ENCODE assay signal across 18 cellular contexts in the genomic region with DNA sequence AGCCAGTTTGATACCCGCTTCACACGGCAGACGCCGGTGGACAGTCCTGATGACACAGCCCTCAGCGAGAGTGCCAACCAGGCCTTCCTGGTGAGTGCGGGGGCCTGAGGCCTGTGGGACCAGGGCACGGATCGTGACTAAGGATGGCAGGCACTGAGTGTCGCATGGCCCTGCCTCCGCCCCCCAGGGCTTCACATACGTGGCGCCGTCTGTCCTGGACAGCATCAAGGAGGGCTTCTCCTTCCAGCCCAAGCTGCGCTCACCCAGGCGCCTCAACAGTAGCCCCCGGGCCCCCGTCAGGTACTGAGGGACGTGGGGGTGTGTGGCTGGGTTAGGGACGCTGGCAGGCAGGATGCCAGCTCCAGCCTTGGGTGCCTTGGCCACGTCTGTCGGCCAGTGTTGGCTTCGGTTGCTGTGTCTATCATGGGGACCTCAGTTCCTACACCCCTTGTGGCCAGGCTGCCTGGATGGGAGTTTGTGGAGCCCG. TPM values are rescaled to one million over a fixed set of nuclear protein-coding genes. Genes with fewer than 3 reads are reported as not detected.
DNase-seq lines count a peak whose midpoint lies in the region; ATAC-seq, FAIRE-seq and TF ChIP-seq lines count a peak whose summit lies in the region.
"Had no signal": no experiment of that assay in that cellular context is flagged by ENCODE, and none has a peak within 500 bp of the region (broad histone marks: within the 10 kb centered on the region; RNA-seq: fewer than 3 reads in every experiment).

No MANE protein-coding gene starts in this region.

- H3K4me2 ChIP-seq in IMR-90 (ENCODE audit: low read depth, low read length) = no peak overlapping the region

- no peak for FAIRE-seq in small intestine (lab: Jason Lieb, UNC)
- FAIRE-seq: endothelial cell of umbilical vein had no signal

- no peak overlapping the region for H4K8ac ChIP-seq in IMR-90 (ENCODE audit: low read depth in 2 of 2, low read length in 2 of 2)

- H2AFZ ChIP-seq in IMR-90 (replicated peaks; ENCODE audit: low read length, poor library complexity) = no peak overlapping the region

- TF ChIP-seq CTCF in IMR-90 (conservative IDR thresholded peaks at IDR 0.05; ENCODE audit: low read depth, low read length) = no peak
- no peak for TF ChIP-seq CTCF in osteocyte (IDR thresholded peaks at IDR 0.05)

- intact Hi-C loops in activated CD4-positive, alpha-beta T cell treated with anti-CD3 and anti-CD28 coated beads for 36 hours (cut with DNase I, micrococcal nuclease) = no loop called here
- intact Hi-C loops in IMR-90 (cut with micrococcal nuclease) = no loop called here

- peaks cover 2 to 12% of the 10 kb centered on the region in 2 experiments for H3K79me1 ChIP-seq in IMR-90 (ENCODE audit: low read depth in 1 of 2, low read length in 2 of 2)

- peaks cover 1% of the 10 kb centered on the region; the same call in 1 of the 2 replicates for H3K9me1 ChIP-seq in IMR-90 (ENCODE audit: insufficient read depth, low read length)

- H3K27ac Mint-ChIP-seq in activated CD4-positive, alpha-beta T cell treated with anti-CD3 and anti-CD28 coated beads for 36 hours = peak overlapping the region; percentile 80
- H3K27ac Mint-ChIP-seq in activated T-helper 17 cell treated with anti-CD3 and anti-CD28 coated beads, Interleukin-2, amount 50 U/mL, for 72 hours = peak overlapping the region; percentile 66
- H3K27ac Mint-ChIP-seq in osteocyte (ENCODE audit: unreplicated experiment) = no peak overlapping the region

- H3K18ac ChIP-seq in IMR-90 (ENCODE audit: low read depth, low read length) = no peak overlapping the region

- H3K9ac ChIP-seq in IMR-90 (ENCODE audit: low read depth, low read length) = no peak overlapping the region

- H3K4me3 ChIP-seq in IMR-90 (ENCODE audit: insufficient read depth, low read depth, low read length) (no peak overlapping the region), small intestine (ENCODE audit: low read depth in 1 of 2, low read length in 2 of 2) (no peak overlapping the region)
- H3K4me3 ChIP-seq: cardiac muscle cell, upper lobe of right lung had no signal

- H2BK5ac ChIP-seq in IMR-90 (ENCODE audit: low read depth, low read length, poor library complexity, severe bottlenecking) = no peak overlapping the region

- no peak overlapping the region for H3K14ac ChIP-seq in IMR-90 (replicated peaks; ENCODE audit: low read depth, low read length)

- ATAC-seq in activated CD4-positive, alpha-beta T cell treated with anti-CD3 and anti-CD28 coated beads for 36 hours = no peak
- ATAC-seq in IMR-90 (ENCODE audit: low read depth) = no peak
- peak; percentile 33 for ATAC-seq in activated T-helper 17 cell treated with anti-CD3 and anti-CD28 coated beads, Interleukin-2, amount 50 U/mL, for 72 hours (replicated peaks)
- ATAC-seq in GM21515 (IDR thresholded peaks at IDR 0.05; ENCODE audit: unreplicated experiment) = no peak
- ATAC-seq in HG03571 (IDR thresholded peaks at IDR 0.05; ENCODE audit: unreplicated experiment) = no peak
- ATAC-seq: Panc1, upper lobe of right lung had no signal

- no peak overlapping the region for H2BK20ac ChIP-seq in IMR-90 (ENCODE audit: low read depth, low read length)

- peaks cover 47% of the 10 kb centered on the region for H3K36me3 ChIP-seq in IMR-90 (ENCODE audit: control insufficient read depth, insufficient read depth, low read length)
- peaks cover 11 to 13% of the 10 kb centered on the region in 2 donors for H3K36me3 ChIP-seq in small intestine (ENCODE audit: control insufficient read depth in 2 of 2, insufficient read depth in 2 of 2, low read length in 2 of 2)

- H2AK9ac ChIP-seq in IMR-90 (replicated peaks; ENCODE audit: low read depth, low read length, poor library complexity) = peak overlapping the region; percentile 61

- H3K27ac ChIP-seq in IMR-90 (ENCODE audit: insufficient read depth, low read length) (no peak overlapping the region), small intestine (ENCODE audit: low read depth in 1 of 2, low read length in 1 of 2) (peak overlapping the region; percentile 6 to 8)
- H3K27ac ChIP-seq: cardiac muscle cell, upper lobe of right lung had no signal

- H3K56ac ChIP-seq in IMR-90 (ENCODE audit: extremely low read depth, insufficient read depth, low read length) = no peak overlapping the region

- no peaks in the 10 kb centered on the region for H3K9me3 ChIP-seq in IMR-90 (ENCODE audit: control insufficient read depth, insufficient read depth, low read length)
- H3K9me3 ChIP-seq in small intestine (ENCODE audit: control insufficient read depth, low read depth) = no peaks in the 10 kb centered on the region
- H3K9me3 ChIP-seq: upper lobe of right lung had no signal

- no peak overlapping the region for H4K91ac ChIP-seq in IMR-90 (ENCODE audit: insufficient read depth, low read depth, low read length)

- dilution Hi-C loops in IMR-90 (cut with HindIII; ENCODE audit: low sequenced_read_pairs, unreplicated experiment) = no loop called here

- CTCF ChIA-PET in activated CD4-positive, alpha-beta T cell treated with anti-CD3 and anti-CD28 coated beads for 36 hours (lab: Charles Lee) = no interaction called here
- CTCF ChIA-PET in IMR-90 (lab: Yijun Ruan, JAX) = no interaction called here

- H2AK5ac ChIP-seq in IMR-90 (ENCODE audit: low read depth, low read length) = no peak overlapping the region

- no peak overlapping the region for H4K5ac ChIP-seq in IMR-90 (ENCODE audit: low read depth, low read length)

- in situ Hi-C loops in IMR-90 (cut with MboI; ENCODE audit: low sequenced_read_pairs) = no loop called here

- no peak for TF ChIP-seq POLR2A in IMR-90 (IDR thresholded peaks at IDR 0.05; ENCODE audit: low read depth, low read length)

- POLR2A ChIA-PET in activated CD4-positive, alpha-beta T cell treated with anti-CD3 and anti-CD28 coated beads for 36 hours (lab: Charles Lee) = interaction anchor here (0.7 kb wide), 1 partner anchor 19 kb away, joined by 3 read pairs; no protein-coding TSS in a partner anchor
- POLR2A ChIA-PET in IMR-90 (lab: Charles Lee; ENCODE audit: unreplicated experiment) = no interaction called here

- H3K27me3 ChIP-seq in IMR-90 (ENCODE audit: control insufficient read depth, insufficient read depth, low read length) (no peaks in the 10 kb centered on the region), small intestine (ENCODE audit: control insufficient read depth in 2 of 2, insufficient read depth in 2 of 2, low read length in 2 of 2) (no peaks in the 10 kb centered on the region)
- H3K27me3 ChIP-seq: cardiac muscle cell, upper lobe of right lung had no signal

- no peak for TF ChIP-seq RAD21 in IMR-90 (IDR thresholded peaks at IDR 0.05; ENCODE audit: low read length)

- H2BK120ac ChIP-seq in IMR-90 (ENCODE audit: low read depth, low read length) = no peak overlapping the region

- no peak overlapping the region for H3K4ac ChIP-seq in IMR-90 (ENCODE audit: low read depth, low read length)

- DNase-seq in activated CD4-positive, alpha-beta T cell treated with anti-CD3 and anti-CD28 coated beads for 36 hours = peak; percentile 55
- DNase-seq in activated CD4-positive, alpha-beta T cell treated with anti-CD3 and anti-CD28 coated beads for 1 hour = no peak
- DNase-seq in IMR-90 (no peak), small intestine (no peak), osteocyte (ENCODE audit: extremely low spot score, unreplicated experiment) (no peak)
- DNase-seq: Calu3, kidney glomerular epithelial cell, NCI-H2171 treated with DMSO at 0.1 percent for 48 hours, upper lobe of right lung had no signal

- H4K20me1 ChIP-seq in IMR-90 (ENCODE audit: insufficient read depth, low read length) = no peaks in the 10 kb centered on the region; the same call in none of the 2 replicates

- H3K23ac ChIP-seq in IMR-90 (ENCODE audit: low read depth, low read length) = no peak overlapping the region

- WGBS in IMR-90 (ENCODE audit: extremely low coverage in 2 of 2, insufficient read length in 1 of 2), 2 experiments = 91% methylated on average over 7 of the region's 23 CpGs; no CpG with 5 or more reads in 1 of the 2 experiments
- 64 to 80% (median 78%) methylated on average over 23 of the region's 23 CpGs for WGBS in small intestine, 3 donors

- no peaks in the 10 kb centered on the region for H3K4me1 ChIP-seq in IMR-90 (ENCODE audit: control insufficient read depth, insufficient read depth, low read length)
- H3K4me1 ChIP-seq in small intestine (ENCODE audit: control insufficient read depth in 2 of 2, insufficient read depth in 1 of 2, low read depth in 1 of 2, low read length in 1 of 2) = peaks cover under 1% of the 10 kb centered on the region in 2 donors

- H3K27me3 Mint-ChIP-seq in activated CD4-positive, alpha-beta T cell treated with anti-CD3 and anti-CD28 coated beads for 36 hours = no peaks in the 10 kb centered on the region
- H3K27me3 Mint-ChIP-seq in activated T-helper 17 cell treated with anti-CD3 and anti-CD28 coated beads, Interleukin-2, amount 50 U/mL, for 72 hours = no peaks in the 10 kb centered on the region
- no peaks in the 10 kb centered on the region for H3K27me3 Mint-ChIP-seq in osteocyte (ENCODE audit: unreplicated experiment)

- no peak overlapping the region for H3K4me3 Mint-ChIP-seq in activated CD4-positive, alpha-beta T cell treated with anti-CD3 and anti-CD28 coated beads for 36 hours
- peak overlapping the region; percentile 95 for H3K4me3 Mint-ChIP-seq in activated T-helper 17 cell treated with anti-CD3 and anti-CD28 coated beads, Interleukin-2, amount 50 U/mL, for 72 hours
- no peak overlapping the region for H3K4me3 Mint-ChIP-seq in osteocyte (ENCODE audit: unreplicated experiment)

- peaks cover 55% of the 10 kb centered on the region for H3K4me1 Mint-ChIP-seq in activated CD4-positive, alpha-beta T cell treated with anti-CD3 and anti-CD28 coated beads for 36 hours
- H3K4me1 Mint-ChIP-seq in activated T-helper 17 cell treated with anti-CD3 and anti-CD28 coated beads, Interleukin-2, amount 50 U/mL, for 72 hours = peaks cover 7% of the 10 kb centered on the region
- peaks cover 14% of the 10 kb centered on the region for H3K4me1 Mint-ChIP-seq in osteocyte (ENCODE audit: unreplicated experiment)

- peaks cover 68% of the 10 kb centered on the region for H3K36me3 Mint-ChIP-seq in activated CD4-positive, alpha-beta T cell treated with anti-CD3 and anti-CD28 coated beads for 36 hours (ENCODE audit: low read depth)
- H3K36me3 Mint-ChIP-seq in activated T-helper 17 cell treated with anti-CD3 and anti-CD28 coated beads, Interleukin-2, amount 50 U/mL, for 72 hours (ENCODE audit: low read depth) = peaks cover 95% of the 10 kb centered on the region
- peaks cover 13% of the 10 kb centered on the region for H3K36me3 Mint-ChIP-seq in osteocyte (ENCODE audit: unreplicated experiment)

- no TSS peak for BruUV-seq in IMR-90 (replicated peaks; lab: Mats Ljungman, UMichigan)

- no peaks in the 10 kb centered on the region for H3K9me3 Mint-ChIP-seq in activated CD4-positive, alpha-beta T cell treated with anti-CD3 and anti-CD28 coated beads for 36 hours (ENCODE audit: low read depth)
- H3K9me3 Mint-ChIP-seq in activated T-helper 17 cell treated with anti-CD3 and anti-CD28 coated beads, Interleukin-2, amount 50 U/mL, for 72 hours = no peaks in the 10 kb centered on the region
- H3K9me3 Mint-ChIP-seq in osteocyte (ENCODE audit: unreplicated experiment) = no peaks in the 10 kb centered on the region

- H2BK15ac ChIP-seq in IMR-90 (ENCODE audit: low read depth, low read length) = no peak overlapping the region

RNA-seq across cellular contexts. Expression of a gene that starts 3.0 kb away (rescaled TPM):
- 10 to 100 TPM; 80.1 to 83.4 TPM for total RNA-seq in activated CD4-positive, alpha-beta T cell treated with anti-CD3 and anti-CD28 coated beads for 36 hours
- total RNA-seq in IMR-90 (2012; rRNA removed) (not detected in 2 replicates), osteocyte (0.89 and 1.2 TPM in 2 replicates)
- polyA plus RNA-seq in IMR-90 (2012; rRNA removed) (0.14 and 0.24 TPM in 2 replicates), small intestine (10 to 100 TPM; 14.1 to 34.6 (median 17.7) TPM)
- polyA plus RNA-seq in IMR-90 (2012; cell fraction: cytosol; rRNA removed) = 0.18 and 0.41 TPM in 2 replicates
- polyA plus RNA-seq in IMR-90 (2012; cell fraction: nucleus; rRNA removed; ENCODE audit: low replicate concordance) = 2.5 and 7.4 TPM in 2 replicates
- 100 to 1,000 TPM; 112 to 228 TPM for total RNA-seq in activated T-helper 17 cell treated with anti-CD3 and anti-CD28 coated beads, Interleukin-2, amount 50 U/mL, for 72 hours
- total RNA-seq: endothelial cell of umbilical vein had no signal

RNA-seq across cellular contexts. Expression of a gene that starts 6.1 kb away (rescaled TPM):
- total RNA-seq in activated CD4-positive, alpha-beta T cell treated with anti-CD3 and anti-CD28 coated beads for 36 hours = 10 to 100 TPM; 53.4 to 57.2 TPM
- 47.8 and 58.4 TPM in 2 replicates for total RNA-seq in IMR-90 (2012; rRNA removed)
- polyA plus RNA-seq in IMR-90 (2012; rRNA removed) = 50.7 and 55.3 TPM in 2 replicates
- polyA plus RNA-seq in IMR-90 (2012; cell fraction: cytosol; rRNA removed) = 63.7 and 69.8 TPM in 2 replicates
- 106 and 200 TPM in 2 replicates for polyA plus RNA-seq in IMR-90 (2012; cell fraction: nucleus; rRNA removed; ENCODE audit: low replicate concordance)
- total RNA-seq in activated T-helper 17 cell treated with anti-CD3 and anti-CD28 coated beads, Interleukin-2, amount 50 U/mL, for 72 hours = 10 to 100 TPM; 62.3 to 63.0 TPM
- 10 to 100 TPM; 71.0 to 88.1 (median 77.6) TPM for polyA plus RNA-seq in small intestine
- 42.7 and 49.5 TPM in 2 replicates for total RNA-seq in osteocyte

RNA-seq across cellular contexts. Expression of a gene that starts 8.8 kb away (rescaled TPM):
- total RNA-seq in activated CD4-positive, alpha-beta T cell treated with anti-CD3 and anti-CD28 coated beads for 36 hours = 100 to 1,000 TPM; 178 to 285 TPM
- 76.4 and 79.4 TPM in 2 replicates for total RNA-seq in IMR-90 (2012; rRNA removed)
- polyA plus RNA-seq in IMR-90 (2012; rRNA removed) = 138 and 151 TPM in 2 replicates
- polyA plus RNA-seq in IMR-90 (2012; cell fraction: cytosol; rRNA removed) = 81.3 and 148 TPM in 2 replicates
- polyA plus RNA-seq in IMR-90 (2012; cell fraction: nucleus; rRNA removed; ENCODE audit: low replicate concordance) = 81.7 and 240 TPM in 2 replicates
- total RNA-seq in activated T-helper 17 cell treated with anti-CD3 and anti-CD28 coated beads, Interleukin-2, amount 50 U/mL, for 72 hours = 100 to 1,000 TPM; 303 to 326 TPM
- polyA plus RNA-seq in small intestine = 100 to 1,000 TPM; 109 to 208 (median 157) TPM
- total RNA-seq in osteocyte = 114 and 116 TPM in 2 replicates

RNA-seq across cellular contexts. Expression of a gene that starts 18.1 kb away (rescaled TPM):
- not detected for total RNA-seq in activated CD4-positive, alpha-beta T cell treated with anti-CD3 and anti-CD28 coated beads for 36 hours
- total RNA-seq in IMR-90 (2012; rRNA removed) (not detected in 2 replicates), osteocyte (not detected in 2 replicates)
- polyA plus RNA-seq in IMR-90 (2012; rRNA removed) (not detected in 2 replicates), small intestine (not detected)
- not detected in 2 replicates for polyA plus RNA-seq in IMR-90 (2012; cell fraction: cytosol; rRNA removed)
- polyA plus RNA-seq in IMR-90 (2012; cell fraction: nucleus; rRNA removed; ENCODE audit: low replicate concordance) = not detected in 2 replicates
- total RNA-seq in activated T-helper 17 cell treated with anti-CD3 and anti-CD28 coated beads, Interleukin-2, amount 50 U/mL, for 72 hours = not detected
- total RNA-seq: A172, Calu3, cardiac muscle cell, endothelial cell of umbilical vein, H4, MCF 10A, upper lobe of right lung had no signal
- polyA plus RNA-seq: cardiac muscle cell, endothelial cell of umbilical vein had no signal

RNA-seq across cellular contexts. Expression of a gene that starts 19.0 kb away (rescaled TPM):
- 1 to 10 TPM; 1.5 to 1.6 TPM for total RNA-seq in activated CD4-positive, alpha-beta T cell treated with anti-CD3 and anti-CD28 coated beads for 36 hours
- total RNA-seq in IMR-90 (2012; rRNA removed) (under 0.01 TPM in 2 replicates), osteocyte (0.24 and 0.27 TPM in 2 replicates)
- polyA plus RNA-seq in IMR-90 (2012; rRNA removed) (0.23 and 0.32 TPM in 2 replicates), small intestine (under 1 TPM in 1 of 3 donors, not detected in 2; 0.40 TPM)
- 0.09 and 0.19 TPM in 2 replicates for polyA plus RNA-seq in IMR-90 (2012; cell fraction: cytosol; rRNA removed)
- polyA plus RNA-seq in IMR-90 (2012; cell fraction: nucleus; rRNA removed; ENCODE audit: low replicate concordance) = 1.1 and 2.8 TPM in 2 replicates
- 10 to 100 TPM in 1 of 2 donors, 1 to 10 TPM in 1; 2.0 to 10.6 TPM for total RNA-seq in activated T-helper 17 cell treated with anti-CD3 and anti-CD28 coated beads, Interleukin-2, amount 50 U/mL, for 72 hours
- total RNA-seq: A172, Calu3, H4 had no signal

Comparison
In these comparisons a context has a peak if more than half of its experiments do, and no peak if none do; other contexts are left out.
1. RNA of a gene that starts 3.0 kb away (total RNA-seq): 112 to 228 TPM in activated T-helper 17 cell treated with anti-CD3 and anti-CD28 coated beads, Interleukin-2, amount 50 U/mL, for 72 hours and 80.1 to 83.4 TPM in activated CD4-positive, alpha-beta T cell treated with anti-CD3 and anti-CD28 coated beads for 36 hours; 0.89 to 1.2 TPM in osteocyte and not detected in IMR-90; every median in the first group is over 10 times any median in the second.